17 cellular contexts compared by ENCODE assay signal in genomic region chr18:77316013-77316412, GRCh38.
DNase-seq lines count a peak whose midpoint lies in the region; ATAC-seq lines count a peak whose summit lies in the region.
"Had no signal": no experiment of that assay in that cellular context is flagged by ENCODE, and none has a peak within 500 bp of the region (broad histone marks: within the 10 kb centered on the region; RNA-seq: fewer than 3 reads in every experiment).

No MANE protein-coding gene starts in this region.

- DNase-seq in NCI-H2196 (lab: John Stamatoyannopoulos, UW; ENCODE audit: unreplicated experiment): peak; percentile 5
- no peak for DNase-seq in NCI-H2196 treated with DMSO at 0.1 percent for 48 hours (lab: John Stamatoyannopoulos, UW; ENCODE audit: unreplicated experiment)
- DNase-seq in RPMI7951 (ENCODE audit: low read depth): peak; percentile 18
- peak; percentile 28 for DNase-seq in midbrain (lab: John Stamatoyannopoulos, UW)
- no peak for DNase-seq in activated naive CD4-positive, alpha-beta T cell (lab: John Stamatoyannopoulos, UW)
- no peak for DNase-seq in 8988T
- DNase-seq: DMS79, NCI-H1417 treated with DMSO at 0.1 percent for 48 hours, NCI-H187 treated with DMSO at 0.1 percent for 48 hours, NCI-H2107, NCI-H2227 treated with DMSO at 0.1 percent for 48 hours, NCI-H524 treated with DMSO at 0.1 percent for 48 hours, NCI-H82, OCI-M1 had no signal

- ATAC-seq in GM19452 (IDR thresholded peaks at IDR 0.05; ENCODE audit: unreplicated experiment) (no peak), HG03354 (IDR thresholded peaks at IDR 0.05; ENCODE audit: poor library complexity, severe bottlenecking, unreplicated experiment) (no peak)
- ATAC-seq: Right ventricle myocardium inferior had no signal

Comparison
In these comparisons a context has a peak if more than half of its experiments do, and no peak if none do; other contexts are left out.
1. DNase-seq: peak in NCI-H2196 (single experiment), RPMI7951 (single experiment) and midbrain (single experiment); none in NCI-H2196 treated with DMSO at 0.1 percent for 48 hours (single experiment), activated naive CD4-positive, alpha-beta T cell (0 of 4) and 8988T (single experiment).